Comparison of ENCODE assay signal across 1 cellular context in genomic region chr12:132761032-132761910, GRCh38.
TF ChIP-seq lines count a peak whose summit lies in the region.

TSS of gene ANKLE2 (minus strand) at chr12:132761832. CDS start at chr12:132761798, 34 bp downstream.

TF ChIP-seq in K562, 482 proteins besides CTCF, POLR2A, EP300 and RAD21 (continued from another document and continues in another):
- no peak for TF ChIP-seq AFF1 (IDR thresholded peaks at IDR 0.05; ENCODE audit: low read depth in 1 of 2, partially characterized antibody in 2 of 2)
- TF ChIP-seq MBD1 (CRISPR knock-in tag; IDR thresholded peaks at IDR 0.05) = no peak
- no peak for TF ChIP-seq ZNF584 (CRISPR knock-in tag; IDR thresholded peaks at IDR 0.05; ENCODE audit: low read depth)
- TF ChIP-seq XRCC3 (IDR thresholded peaks at IDR 0.05) = no peak
- no peak for TF ChIP-seq POLR2AphosphoS5 (IDR thresholded peaks at IDR 0.05; ENCODE audit: control insufficient read depth, insufficient read depth, low read depth, low read length)
- no peak for TF ChIP-seq ZNF175 (CRISPR knock-in tag; IDR thresholded peaks at IDR 0.05; ENCODE audit: low read depth)
- TF ChIP-seq SAFB2 (IDR thresholded peaks at IDR 0.05; ENCODE audit: borderline replicate concordance, low read depth, low read length, severe bottlenecking) = no peak
- no peak for TF ChIP-seq TSC22D4 (tag; IDR thresholded peaks at IDR 0.05)
- TF ChIP-seq CCNT2 (IDR thresholded peaks at IDR 0.05; ENCODE audit: borderline replicate concordance, extremely low read depth, insufficient read length, low read depth, low read length) = peak; percentile 50
- TF ChIP-seq GABPB2 (CRISPR knock-in tag; conservative IDR thresholded peaks at IDR 0.05) = no peak
- no peak for TF ChIP-seq NFE2L1 (tag; IDR thresholded peaks at IDR 0.05; ENCODE audit: borderline replicate concordance, low read depth)
- no peak for TF ChIP-seq CHAMP1 (IDR thresholded peaks at IDR 0.05)
- no peak for TF ChIP-seq ZNF75A (CRISPR knock-in tag; IDR thresholded peaks at IDR 0.05)
- TF ChIP-seq PRPF4 (IDR thresholded peaks at IDR 0.05; ENCODE audit: insufficient read depth, low read depth, low read length, poor library complexity, severe bottlenecking) = no peak
- peak in 1 of 2 experiments; percentile 28; a peak in 1 of 4 replicates for TF ChIP-seq HDAC1 (IDR thresholded peaks at IDR 0.05)
- TF ChIP-seq ATF6 (CRISPR knock-in tag; IDR thresholded peaks at IDR 0.05) = no peak
- TF ChIP-seq MAFG (tag; conservative IDR thresholded peaks at IDR 0.05) = no peak
- no peak for TF ChIP-seq MAFF (IDR thresholded peaks at IDR 0.05; ENCODE audit: low read length)
- TF ChIP-seq, protein P1, sequence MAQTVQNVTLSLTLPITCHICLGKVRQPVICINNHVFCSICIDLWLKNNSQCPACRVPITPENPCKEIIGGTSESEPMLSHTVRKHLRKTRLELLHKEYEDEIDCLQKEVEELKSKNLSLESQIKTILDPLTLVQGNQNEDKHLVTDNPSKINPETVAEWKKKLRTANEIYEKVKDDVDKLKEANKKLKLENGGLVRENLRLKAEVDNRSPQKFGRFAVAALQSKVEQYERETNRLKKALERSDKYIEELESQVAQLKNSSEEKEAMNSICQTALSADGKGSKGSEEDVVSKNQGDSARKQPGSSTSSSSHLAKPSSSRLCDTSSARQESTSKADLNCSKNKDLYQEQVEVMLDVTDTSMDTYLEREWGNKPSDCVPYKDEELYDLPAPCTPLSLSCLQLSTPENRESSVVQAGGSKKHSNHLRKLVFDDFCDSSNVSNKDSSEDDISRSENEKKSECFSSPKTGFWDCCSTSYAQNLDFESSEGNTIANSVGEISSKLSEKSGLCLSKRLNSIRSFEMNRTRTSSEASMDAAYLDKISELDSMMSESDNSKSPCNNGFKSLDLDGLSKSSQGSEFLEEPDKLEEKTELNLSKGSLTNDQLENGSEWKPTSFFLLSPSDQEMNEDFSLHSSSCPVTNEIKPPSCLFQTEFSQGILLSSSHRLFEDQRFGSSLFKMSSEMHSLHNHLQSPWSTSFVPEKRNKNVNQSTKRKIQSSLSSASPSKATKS (CRISPR knock-in tag; IDR thresholded peaks at IDR 0.05) = no peak
- no peak for TF ChIP-seq RFX1 (IDR thresholded peaks at IDR 0.05)
- no peak for TF ChIP-seq FOXK2 (conservative IDR thresholded peaks at IDR 0.05 in 1 of 2, IDR thresholded peaks at IDR 0.05 in 1 of 2; ENCODE audit: low read depth in 2 of 2)
- TF ChIP-seq ZNF184 (CRISPR knock-in tag; IDR thresholded peaks at IDR 0.05) = no peak
- TF ChIP-seq, protein P2, sequence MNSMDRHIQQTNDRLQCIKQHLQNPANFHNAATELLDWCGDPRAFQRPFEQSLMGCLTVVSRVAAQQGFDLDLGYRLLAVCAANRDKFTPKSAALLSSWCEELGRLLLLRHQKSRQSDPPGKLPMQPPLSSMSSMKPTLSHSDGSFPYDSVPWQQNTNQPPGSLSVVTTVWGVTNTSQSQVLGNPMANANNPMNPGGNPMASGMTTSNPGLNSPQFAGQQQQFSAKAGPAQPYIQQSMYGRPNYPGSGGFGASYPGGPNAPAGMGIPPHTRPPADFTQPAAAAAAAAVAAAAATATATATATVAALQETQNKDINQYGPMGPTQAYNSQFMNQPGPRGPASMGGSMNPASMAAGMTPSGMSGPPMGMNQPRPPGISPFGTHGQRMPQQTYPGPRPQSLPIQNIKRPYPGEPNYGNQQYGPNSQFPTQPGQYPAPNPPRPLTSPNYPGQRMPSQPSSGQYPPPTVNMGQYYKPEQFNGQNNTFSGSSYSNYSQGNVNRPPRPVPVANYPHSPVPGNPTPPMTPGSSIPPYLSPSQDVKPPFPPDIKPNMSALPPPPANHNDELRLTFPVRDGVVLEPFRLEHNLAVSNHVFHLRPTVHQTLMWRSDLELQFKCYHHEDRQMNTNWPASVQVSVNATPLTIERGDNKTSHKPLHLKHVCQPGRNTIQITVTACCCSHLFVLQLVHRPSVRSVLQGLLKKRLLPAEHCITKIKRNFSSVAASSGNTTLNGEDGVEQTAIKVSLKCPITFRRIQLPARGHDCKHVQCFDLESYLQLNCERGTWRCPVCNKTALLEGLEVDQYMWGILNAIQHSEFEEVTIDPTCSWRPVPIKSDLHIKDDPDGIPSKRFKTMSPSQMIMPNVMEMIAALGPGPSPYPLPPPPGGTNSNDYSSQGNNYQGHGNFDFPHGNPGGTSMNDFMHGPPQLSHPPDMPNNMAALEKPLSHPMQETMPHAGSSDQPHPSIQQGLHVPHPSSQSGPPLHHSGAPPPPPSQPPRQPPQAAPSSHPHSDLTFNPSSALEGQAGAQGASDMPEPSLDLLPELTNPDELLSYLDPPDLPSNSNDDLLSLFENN (IDR thresholded peaks at IDR 0.05; ENCODE audit: low read depth in 2 of 2, low read length in 2 of 2) = no peak
- no peak for TF ChIP-seq MTF1 (CRISPR knock-in tag; IDR thresholded peaks at IDR 0.05; ENCODE audit: borderline replicate concordance)
- TF ChIP-seq KDM2B (CRISPR knock-in tag; IDR thresholded peaks at IDR 0.05) = no peak
- no peak for TF ChIP-seq STAT6 (CRISPR knock-in tag; IDR thresholded peaks at IDR 0.05)
- no peak for TF ChIP-seq U2AF2 (optimal IDR thresholded peaks at IDR 0.05; ENCODE audit: low read depth, low read length)
- TF ChIP-seq TAF15 (IDR thresholded peaks at IDR 0.05; ENCODE audit: low read depth, low read length) = no peak
- TF ChIP-seq CEBPG (CRISPR knock-in tag; IDR thresholded peaks at IDR 0.05) = no peak
- TF ChIP-seq CEBPG (tag; conservative IDR thresholded peaks at IDR 0.05 in 1 of 2, IDR thresholded peaks at IDR 0.05 in 1 of 2) = no peak
- peak; percentile 30; the same call in 1 of the 2 replicates for TF ChIP-seq SUPT5H (IDR thresholded peaks at IDR 0.05)
- TF ChIP-seq ZNF124 (CRISPR knock-in tag; IDR thresholded peaks at IDR 0.05) = no peak
- TF ChIP-seq, protein P3, sequence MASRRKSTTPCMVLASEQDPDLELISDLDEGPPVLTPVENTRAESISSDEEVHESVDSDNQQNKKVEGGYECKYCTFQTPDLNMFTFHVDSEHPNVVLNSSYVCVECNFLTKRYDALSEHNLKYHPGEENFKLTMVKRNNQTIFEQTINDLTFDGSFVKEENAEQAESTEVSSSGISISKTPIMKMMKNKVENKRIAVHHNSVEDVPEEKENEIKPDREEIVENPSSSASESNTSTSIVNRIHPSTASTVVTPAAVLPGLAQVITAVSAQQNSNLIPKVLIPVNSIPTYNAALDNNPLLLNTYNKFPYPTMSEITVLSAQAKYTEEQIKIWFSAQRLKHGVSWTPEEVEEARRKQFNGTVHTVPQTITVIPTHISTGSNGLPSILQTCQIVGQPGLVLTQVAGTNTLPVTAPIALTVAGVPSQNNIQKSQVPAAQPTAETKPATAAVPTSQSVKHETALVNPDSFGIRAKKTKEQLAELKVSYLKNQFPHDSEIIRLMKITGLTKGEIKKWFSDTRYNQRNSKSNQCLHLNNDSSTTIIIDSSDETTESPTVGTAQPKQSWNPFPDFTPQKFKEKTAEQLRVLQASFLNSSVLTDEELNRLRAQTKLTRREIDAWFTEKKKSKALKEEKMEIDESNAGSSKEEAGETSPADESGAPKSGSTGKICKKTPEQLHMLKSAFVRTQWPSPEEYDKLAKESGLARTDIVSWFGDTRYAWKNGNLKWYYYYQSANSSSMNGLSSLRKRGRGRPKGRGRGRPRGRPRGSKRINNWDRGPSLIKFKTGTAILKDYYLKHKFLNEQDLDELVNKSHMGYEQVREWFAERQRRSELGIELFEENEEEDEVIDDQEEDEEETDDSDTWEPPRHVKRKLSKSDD (conservative IDR thresholded peaks at IDR 0.05; ENCODE audit: low read length) = no peak
- TF ChIP-seq COPS2 (conservative IDR thresholded peaks at IDR 0.05) = no peak
- TF ChIP-seq, protein P4, sequence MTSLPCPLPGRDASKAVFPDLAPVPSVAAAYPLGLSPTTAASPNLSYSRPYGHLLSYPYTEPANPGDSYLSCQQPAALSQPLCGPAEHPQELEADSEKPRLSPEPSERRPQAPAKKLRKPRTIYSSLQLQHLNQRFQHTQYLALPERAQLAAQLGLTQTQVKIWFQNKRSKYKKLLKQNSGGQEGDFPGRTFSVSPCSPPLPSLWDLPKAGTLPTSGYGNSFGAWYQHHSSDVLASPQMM (CRISPR knock-in tag; IDR thresholded peaks at IDR 0.05) = no peak
- no peak for TF ChIP-seq BDP1 (IDR thresholded peaks at IDR 0.05; ENCODE audit: insufficient read depth, insufficient read length)
